Comparison of ENCODE assay signal across 33 cellular contexts in genomic region chr10:49273626-49274025, GRCh38. TPM values are rescaled to one million over a fixed set of nuclear protein-coding genes. Genes with fewer than 3 reads are reported as not detected.
"Had no signal": no experiment of that assay in that cellular context is flagged by ENCODE, and none has a peak within 500 bp of the region (broad histone marks: within the 10 kb centered on the region; RNA-seq: fewer than 3 reads in every experiment).

No MANE protein-coding gene starts in this region.

- H3K27me3 ChIP-seq: heart left ventricle, sigmoid colon, uterus had no signal

- H3K4me3 ChIP-seq: heart left ventricle, lower lobe of right lung, sigmoid colon, thoracic aorta, uterus had no signal

- H3K36me3 ChIP-seq: heart left ventricle, lower lobe of right lung, sigmoid colon, thoracic aorta, uterus, WERI-Rb-1 had no signal

- H3K4me3 Mint-ChIP-seq: activated CD4-positive, alpha-beta memory T cell treated with anti-CD3 and anti-CD28 coated beads for 36 hours; activated CD4-positive, alpha-beta T cell treated with anti-CD3 and anti-CD28 coated beads, Interleukin-2, amount 10 ng/mL, durations not matched to agents 24 days and 14 days; activated naive CD8-positive, alpha-beta T cell; activated T-cell treated with anti-CD3 and anti-CD28 coated beads, Interleukin-2, amount 50 U/mL, for 72 hours; nephron; T-helper 1 cell treated with Interleukin-12 subunit alpha and Interleukin-12 subunit beta and Interleukin-4 antibody, amounts not matched to agents 30 μg/mL and 1 μg/mL, for 36 hours had no signal

- H3K27ac Mint-ChIP-seq: activated CD4-positive, alpha-beta memory T cell treated with anti-CD3 and anti-CD28 coated beads for 36 hours; activated CD4-positive, alpha-beta T cell treated with anti-CD3 and anti-CD28 coated beads, Interleukin-2, amount 10 ng/mL, durations not matched to agents 24 days and 14 days; activated naive CD8-positive, alpha-beta T cell; activated T-cell treated with anti-CD3 and anti-CD28 coated beads, Interleukin-2, amount 50 U/mL, for 72 hours; nephron; T-helper 1 cell treated with Interleukin-12 subunit alpha and Interleukin-12 subunit beta and Interleukin-4 antibody, amounts not matched to agents 30 μg/mL and 1 μg/mL, for 36 hours had no signal

- ATAC-seq: left lobe of liver had no signal

- DNase-seq: activated CD4-positive, alpha-beta memory T cell treated with anti-CD3 and anti-CD28 coated beads for 36 hours; activated CD4-positive, alpha-beta T cell treated with anti-CD3 and anti-CD28 coated beads, Interleukin-2, amount 10 ng/mL, durations not matched to agents 24 days and 14 days; activated CD4-positive, CD25-positive, alpha-beta regulatory T cell treated with anti-CD3 and anti-CD28 coated beads, Interleukin-2, amount 50 U/mL, for 72 hours; activated naive CD4-positive, alpha-beta T cell treated with Interleukin-2 at 50 U/mL for 16 hours; activated T-cell treated with anti-CD3 and anti-CD28 coated beads for 4 hours; activated T-cell treated with anti-CD3 and anti-CD28 coated beads, Interleukin-2, amount 50 U/mL, for 72 hours; anterior cingulate cortex; effector memory CD8-positive, alpha-beta T cell; foreskin fibroblast; hypothalamus; lower lobe of right lung; mesenchymal stem cell; sigmoid colon; stimulated activated CD4-positive, alpha-beta T cell treated with anti-CD3 and anti-CD28 coated beads, Interleukin-2, amount 100 ng/mL, for 48 hours; stimulated activated naive CD8-positive, alpha-beta T cell treated with anti-CD3 and anti-CD28 coated beads, Interleukin-15, Interleukin-2, amounts not matched to agents 100 U/mL and 50 U/mL, for 24 hours; SW 1271; T-helper 9 cell; trophoblast cell; uterus; WERI-Rb-1 had no signal

- H3K27ac ChIP-seq: lower lobe of right lung, sigmoid colon, thoracic aorta, uterus, WERI-Rb-1 had no signal

- H3K36me3 Mint-ChIP-seq: activated CD4-positive, alpha-beta memory T cell treated with anti-CD3 and anti-CD28 coated beads for 36 hours; activated naive CD8-positive, alpha-beta T cell had no signal

- H3K9me3 ChIP-seq: heart left ventricle, lower lobe of right lung, sigmoid colon, thoracic aorta, uterus had no signal

- H3K27me3 Mint-ChIP-seq: effector memory CD8-positive, alpha-beta T cell had no signal

- H3K9me3 Mint-ChIP-seq: activated CD4-positive, alpha-beta memory T cell treated with anti-CD3 and anti-CD28 coated beads for 36 hours; activated CD4-positive, alpha-beta T cell treated with anti-CD3 and anti-CD28 coated beads, Interleukin-2, amount 10 ng/mL, durations not matched to agents 24 days and 14 days; activated T-cell treated with anti-CD3 and anti-CD28 coated beads, Interleukin-2, amount 50 U/mL, for 72 hours; effector memory CD8-positive, alpha-beta T cell; T-helper 1 cell treated with Interleukin-12 subunit alpha and Interleukin-12 subunit beta and Interleukin-4 antibody, amounts not matched to agents 30 μg/mL and 1 μg/mL, for 36 hours had no signal

- H3K4me1 ChIP-seq: uterus had no signal

RNA-seq across cellular contexts. Expression of gene C10orf71, which starts 25.3 kb away (rescaled TPM):
- total RNA-seq: activated CD4-positive, alpha-beta memory T cell treated with anti-CD3 and anti-CD28 coated beads for 36 hours; activated CD4-positive, alpha-beta T cell treated with anti-CD3 and anti-CD28 coated beads, Interleukin-2, amount 10 ng/mL, durations not matched to agents 24 days and 14 days; activated T-cell treated with anti-CD3 and anti-CD28 coated beads, Interleukin-2, amount 50 U/mL, for 72 hours; bronchial epithelial cell; dermis microvascular lymphatic vessel endothelial cell; endothelial cell of umbilical vein; esophagus mucosa; kidney epithelial cell; left lobe of liver; lower lobe of right lung; osteoblast; renal cortical epithelial cell; sigmoid colon; uterus had no signal
- polyA plus RNA-seq: endothelial cell of umbilical vein, sigmoid colon had no signal
